Comparison of ENCODE assay signal across 12 cellular contexts in the genomic region with DNA sequence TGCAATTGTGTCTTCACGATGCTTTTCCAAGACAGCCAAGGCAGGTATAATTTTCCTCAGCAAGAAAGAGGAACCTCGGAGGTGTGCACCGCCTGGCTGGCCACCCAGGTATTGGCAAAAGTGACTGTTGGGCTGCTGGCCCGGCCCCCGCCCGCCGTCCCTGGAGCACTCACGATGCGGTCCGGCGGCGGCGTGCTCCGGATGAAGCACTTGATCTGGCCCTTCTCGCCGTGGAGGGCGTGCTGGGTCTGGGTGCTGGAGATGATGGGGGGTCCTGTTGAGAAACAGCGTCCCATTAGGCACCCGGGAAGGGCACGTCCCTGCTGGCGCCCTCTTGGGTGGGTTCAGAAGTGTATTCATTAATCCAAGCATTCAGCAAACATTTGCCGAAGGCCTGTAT.
DNase-seq lines count a peak whose midpoint lies in the region; ATAC-seq and TF ChIP-seq lines count a peak whose summit lies in the region.
"Had no signal": no experiment of that assay in that cellular context is flagged by ENCODE, and none has a peak within 500 bp of the region (broad histone marks: within the 10 kb centered on the region; RNA-seq: fewer than 3 reads in every experiment).

No MANE protein-coding gene starts in this region.

- no peak for TF ChIP-seq CTCF in brain (conservative IDR thresholded peaks at IDR 0.05)
- no peak for TF ChIP-seq CTCF in neural progenitor cell (IDR thresholded peaks at IDR 0.05)
- no peak for TF ChIP-seq CTCF in endodermal cell (conservative IDR thresholded peaks at IDR 0.05)
- TF ChIP-seq CTCF in sigmoid colon (IDR thresholded peaks at IDR 0.05), result no peak
- TF ChIP-seq CTCF in adrenal gland (IDR thresholded peaks at IDR 0.05), result no peak

- H3K9me3 ChIP-seq in neural progenitor cell (ENCODE audit: low read depth) (no peaks in the 10 kb centered on the region), endodermal cell (ENCODE audit: control insufficient read depth, low read length) (no peaks in the 10 kb centered on the region), sigmoid colon (no peaks in the 10 kb centered on the region), adrenal gland (replicated peaks in 1 of 3) (no peaks in the 10 kb centered on the region)

- H3F3A ChIP-seq in neural progenitor cell (ENCODE audit: low read depth), result peaks cover 8% of the 10 kb centered on the region

- H3K4me3 ChIP-seq in neural progenitor cell (no peak overlapping the region), endodermal cell (ENCODE audit: low read length) (no peak overlapping the region), sigmoid colon (no peak overlapping the region), adrenal gland (no peak overlapping the region)

- no peak overlapping the region for H3K4me2 ChIP-seq in neural progenitor cell

- H3K36me3 ChIP-seq in neural progenitor cell, result no peaks in the 10 kb centered on the region
- H3K36me3 ChIP-seq in endodermal cell (ENCODE audit: control insufficient read depth, insufficient read depth, low read length), result no peaks in the 10 kb centered on the region
- no peaks in the 10 kb centered on the region for H3K36me3 ChIP-seq in sigmoid colon
- no peaks in the 10 kb centered on the region for H3K36me3 ChIP-seq in adrenal gland (replicated peaks in 1 of 2)

- H2AFZ ChIP-seq in neural progenitor cell (replicated peaks), result peak overlapping the region; percentile 20

- TF ChIP-seq POLR2A in sigmoid colon (IDR thresholded peaks at IDR 0.05), result no peak
- no peak for TF ChIP-seq POLR2A in adrenal gland (IDR thresholded peaks at IDR 0.05)

- H3K4me1 Mint-ChIP-seq in brain (peaks cover 42% of the 10 kb centered on the region), neural progenitor cell (peaks cover 29% of the 10 kb centered on the region), endodermal cell (peaks cover 16% of the 10 kb centered on the region)

- no peak overlapping the region for H3K9ac ChIP-seq in neural progenitor cell
- no peak overlapping the region for H3K9ac ChIP-seq in endodermal cell (ENCODE audit: extremely low read depth, low read length, poor library complexity, severe bottlenecking)

- H3K9me3 Mint-ChIP-seq in brain, result no peaks in the 10 kb centered on the region
- no peaks in the 10 kb centered on the region for H3K9me3 Mint-ChIP-seq in neural progenitor cell
- H3K9me3 Mint-ChIP-seq in endodermal cell, result no peaks in the 10 kb centered on the region
- H3K9me3 Mint-ChIP-seq: CD8-positive, alpha-beta memory T cell had no signal

- H4K20me1 ChIP-seq in neural progenitor cell (ENCODE audit: low read depth), result no peaks in the 10 kb centered on the region

- no peaks in the 10 kb centered on the region for H3K79me2 ChIP-seq in neural progenitor cell (ENCODE audit: low read depth)

- DNase-seq in DMS53 (lab: John Stamatoyannopoulos, UW) (peak; percentile 24), DMS53 treated with DMSO at 0.1 percent for 48 hours (lab: John Stamatoyannopoulos, UW; ENCODE audit: unreplicated experiment) (no peak), neural progenitor cell (ENCODE audit: low spot score) (no peak), endodermal cell (no peak), sigmoid colon (no peak), adrenal gland (no peak)
- DNase-seq: GOT3 had no signal

- H3K27me3 ChIP-seq in neural progenitor cell (no peaks in the 10 kb centered on the region), endodermal cell (ENCODE audit: control insufficient read depth, insufficient read depth, low read length, poor library complexity, severe bottlenecking) (no peaks in the 10 kb centered on the region), sigmoid colon (peaks cover 0 to 8% (median 0%) of the 10 kb centered on the region in 3 donors), adrenal gland (no peaks in the 10 kb centered on the region)

- peaks cover 29% of the 10 kb centered on the region for H3K4me1 ChIP-seq in neural progenitor cell
- H3K4me1 ChIP-seq in endodermal cell (ENCODE audit: control insufficient read depth, insufficient read depth, low read length), result peaks cover 9% of the 10 kb centered on the region
- H3K4me1 ChIP-seq in sigmoid colon, result peaks cover 0 to 7% (median 0%) of the 10 kb centered on the region in 4 donors
- peaks cover 0 to 8% of the 10 kb centered on the region in 2 donors for H3K4me1 ChIP-seq in adrenal gland (replicated peaks in 1 of 2)

- no peak for ATAC-seq in HG02884 (IDR thresholded peaks at IDR 0.05; ENCODE audit: unreplicated experiment)

- H3K36me3 Mint-ChIP-seq in brain (no peaks in the 10 kb centered on the region), neural progenitor cell (no peaks in the 10 kb centered on the region), endodermal cell (ENCODE audit: low read depth) (no peaks in the 10 kb centered on the region)
- H3K36me3 Mint-ChIP-seq: CD8-positive, alpha-beta memory T cell had no signal

- no peak for TF ChIP-seq EP300 in sigmoid colon (IDR thresholded peaks at IDR 0.05)

- WGBS in endodermal cell (ENCODE audit: insufficient coverage in 1 of 2, insufficient read length in 1 of 2), 2 experiments, result 89 to 96% methylated on average over 16 to 22 of the region's 22 CpGs
- WGBS in sigmoid colon, 2 donors, result 63 to 76% methylated on average over 22 of the region's 22 CpGs
- 73 to 78% (median 77%) methylated on average over 14 to 22 of the region's 22 CpGs for WGBS in adrenal gland, 4 donors

- H3K4me3 Mint-ChIP-seq in brain (no peak overlapping the region), neural progenitor cell (no peak overlapping the region), endodermal cell (no peak overlapping the region)
- H3K4me3 Mint-ChIP-seq: CD8-positive, alpha-beta memory T cell had no signal

- H3K27me3 Mint-ChIP-seq in brain, result no peaks in the 10 kb centered on the region
- peaks cover 2% of the 10 kb centered on the region for H3K27me3 Mint-ChIP-seq in neural progenitor cell (ENCODE audit: insufficient read depth, low read depth)
- no peaks in the 10 kb centered on the region for H3K27me3 Mint-ChIP-seq in endodermal cell (ENCODE audit: insufficient read depth)

- H3K27ac ChIP-seq in neural progenitor cell (no peak overlapping the region), endodermal cell (ENCODE audit: low read depth, low read length) (no peak overlapping the region), sigmoid colon (no peak overlapping the region), adrenal gland (no peak overlapping the region)
- H3K27ac ChIP-seq: 22Rv1, C4-2B had no signal

- intact Hi-C loops in sigmoid colon (cut with DNase I), result loop anchor here (2.0 kb wide), 1 partner anchor 907 kb away; no protein-coding TSS in a partner anchor
- intact Hi-C loops in adrenal gland (cut with DNase I), result loop anchor here in 1 of 2 donors (2.0 to 5.0 kb wide), 3 partner anchors 41 to 907 kb away; no protein-coding TSS in a partner anchor

- H3K27ac Mint-ChIP-seq in brain (peak overlapping the region in 4 of 5 experiments; percentile 58 to 93 (median 89)), neural progenitor cell (no peak overlapping the region), endodermal cell (no peak overlapping the region)

Comparison
In these comparisons a context has a peak if more than half of its experiments do, and no peak if none do; other contexts are left out.
1. H3K27ac Mint-ChIP-seq: peak in brain (4 of 5); none in neural progenitor cell (single experiment) and endodermal cell (single experiment).